ENCODE assay signal across 13 cellular contexts in genomic region chr11:4891996-4892640, GRCh38. TPM values are rescaled to one million over a fixed set of nuclear protein-coding genes. Genes with fewer than 3 reads are reported as not detected.
DNase-seq lines count a peak whose midpoint lies in the region; ATAC-seq and TF ChIP-seq lines count a peak whose summit lies in the region.
"Had no signal": no experiment of that assay in that cellular context is flagged by ENCODE, and none has a peak within 500 bp of the region (broad histone marks: within the 10 kb centered on the region; RNA-seq: fewer than 3 reads in every experiment).

No MANE protein-coding gene starts in this region.

- no peak overlapping the region for H3K4me3 Mint-ChIP-seq in stimulated activated memory B cell treated with anti-CD40 and anti-IgM and Interleukin-4, amounts not matched to agents 10 μg/mL and 1 μg/mL and 100 μg/mL, for 72 hours

- CTCF ChIA-PET in Panc1 (lab: Charles Lee), result no interaction called here

- DNase-seq in GM04503 (ENCODE audit: low read depth) (peak; percentile 88), Panc1 (ENCODE audit: low read depth, low spot score) (peak; percentile 82), epidermal melanocyte (ENCODE audit: insufficient read length, low spot score) (peak; percentile 46), myocyte (ENCODE audit: low read depth) (peak; percentile 86), DMS79 (lab: John Stamatoyannopoulos, UW) (no peak), transverse colon (no peak)
- DNase-seq: activated CD4-positive, alpha-beta T cell treated with anti-CD3 and anti-CD28 coated beads for 4 hours; DND-41; NCI-H187; PC-9 had no signal

- no peaks in the 10 kb centered on the region for H3K36me3 Mint-ChIP-seq in stimulated activated memory B cell treated with anti-CD40 and anti-IgM and Interleukin-4, amounts not matched to agents 10 μg/mL and 1 μg/mL and 100 μg/mL, for 72 hours

- H3K27me3 ChIP-seq in Panc1 (ENCODE audit: control insufficient read depth, insufficient read depth, low read length), result no peaks in the 10 kb centered on the region
- no peaks in the 10 kb centered on the region for H3K27me3 ChIP-seq in transverse colon

- in situ Hi-C loops in Panc1 (cut with HindIII; ENCODE audit: low pct_unique_long_range_greater_than_20kb, low sequenced_read_pairs) (no loop called here), transverse colon (cut with MboI; ENCODE audit: low pct_ligation_motif_present in 1 of 4, low pct_unique_long_range_greater_than_20kb in 1 of 4, low sequenced_read_pairs in 3 of 4) (no loop called here)

- H3K4me3 ChIP-seq in Panc1 (ENCODE audit: low read depth in 2 of 2, low read length in 2 of 2) (no peak overlapping the region), transverse colon (no peak overlapping the region)
- H3K4me3 ChIP-seq: PC-9 had no signal

- H3K27ac Mint-ChIP-seq in stimulated activated memory B cell treated with anti-CD40 and anti-IgM and Interleukin-4, amounts not matched to agents 10 μg/mL and 1 μg/mL and 100 μg/mL, for 72 hours, result no peak overlapping the region

- peaks cover 11% of the 10 kb centered on the region for H3K27me3 Mint-ChIP-seq in stimulated activated memory B cell treated with anti-CD40 and anti-IgM and Interleukin-4, amounts not matched to agents 10 μg/mL and 1 μg/mL and 100 μg/mL, for 72 hours

- H3K36me3 ChIP-seq in Panc1 (ENCODE audit: control insufficient read depth, insufficient read depth, low read length), result no peaks in the 10 kb centered on the region
- no peaks in the 10 kb centered on the region for H3K36me3 ChIP-seq in transverse colon

- no TSS peak for BruUV-seq in Panc1 (replicated peaks; lab: Mats Ljungman, UMichigan)

- no peak for TF ChIP-seq POLR2A in transverse colon (IDR thresholded peaks at IDR 0.05)

- TF ChIP-seq EP300 in transverse colon (IDR thresholded peaks at IDR 0.05; ENCODE audit: low read depth), result no peak

- POLR2A ChIA-PET in Panc1 (lab: Charles Lee), result no interaction called here

- H3K27ac ChIP-seq in Panc1 (ENCODE audit: low read length) (no peak overlapping the region), transverse colon (no peak overlapping the region)
- H3K27ac ChIP-seq: PC-9 had no signal

- TF ChIP-seq CTCF in Panc1 (IDR thresholded peaks at IDR 0.05) (peak; percentile 7; the same call in 1 of the 2 replicates), transverse colon (IDR thresholded peaks at IDR 0.05) (peak in 2 of 5 experiments; percentile 10)

- H3K4me1 Mint-ChIP-seq in stimulated activated memory B cell treated with anti-CD40 and anti-IgM and Interleukin-4, amounts not matched to agents 10 μg/mL and 1 μg/mL and 100 μg/mL, for 72 hours, result no peaks in the 10 kb centered on the region

- ATAC-seq in Panc1 (peak; percentile 91), GM19023 (IDR thresholded peaks at IDR 0.05; ENCODE audit: unreplicated experiment) (no peak)
- no peak for ATAC-seq in stimulated activated memory B cell treated with anti-CD40 and anti-IgM and Interleukin-4, amounts not matched to agents 10 μg/mL and 1 μg/mL and 100 μg/mL, for 72 hours

- intact Hi-C loops in Panc1 (cut with micrococcal nuclease; ENCODE audit: unreplicated experiment) (no loop called here), transverse colon (cut with DNase I; ENCODE audit: low total_unique reads) (no loop called here)

- H3K9me3 ChIP-seq in Panc1 (ENCODE audit: control insufficient read depth, insufficient read depth, low read depth, low read length) (no peaks in the 10 kb centered on the region), transverse colon (no peaks in the 10 kb centered on the region)

- H3K4me1 ChIP-seq in Panc1 (ENCODE audit: control insufficient read depth, insufficient read depth, low read length) (no peaks in the 10 kb centered on the region), transverse colon (no peaks in the 10 kb centered on the region)

- H3K9me3 Mint-ChIP-seq in stimulated activated memory B cell treated with anti-CD40 and anti-IgM and Interleukin-4, amounts not matched to agents 10 μg/mL and 1 μg/mL and 100 μg/mL, for 72 hours, result no peaks in the 10 kb centered on the region

- 82 to 100% methylated on average over 1 of the region's 1 CpG for WGBS in transverse colon (ENCODE audit: low coverage in 1 of 2), 2 donors

RNA-seq across cellular contexts. Expression of gene OR51T1, which starts 10.4 kb away (rescaled TPM):
- total RNA-seq in Panc1 (2021; ENCODE audit: unreplicated experiment) (not detected), myocyte (not detected in 2 replicates), transverse colon (not detected)
- not detected for polyA plus RNA-seq in Panc1 (2012; ENCODE audit: insufficient read length)
- not detected for polyA plus RNA-seq in myocyte (2012)
- total RNA-seq: liver, PC-9 had no signal
- polyA plus RNA-seq: liver had no signal

RNA-seq across cellular contexts. Expression of gene OR51A7, which starts 11.5 kb away (rescaled TPM):
- total RNA-seq in Panc1 (2021; ENCODE audit: unreplicated experiment), result not detected
- polyA plus RNA-seq in Panc1 (2012; ENCODE audit: insufficient read length), result not detected
- total RNA-seq in myocyte, result not detected in 2 replicates
- polyA plus RNA-seq in myocyte (2012), result not detected
- total RNA-seq in transverse colon, result not detected
- total RNA-seq: liver, PC-9 had no signal
- polyA plus RNA-seq: liver had no signal

RNA-seq across cellular contexts. Expression of gene OR51G2, which starts 27.0 kb away (rescaled TPM):
- total RNA-seq in Panc1 (2021; ENCODE audit: unreplicated experiment) (not detected), myocyte (not detected in 2 replicates), transverse colon (not detected)
- polyA plus RNA-seq in Panc1 (2012; ENCODE audit: insufficient read length), result not detected
- not detected for polyA plus RNA-seq in myocyte (2012)
- total RNA-seq: liver, PC-9 had no signal
- polyA plus RNA-seq: liver had no signal

RNA-seq across cellular contexts. Expression of gene OR51G1, which starts 32.0 kb away (rescaled TPM):
- not detected for total RNA-seq in Panc1 (2021; ENCODE audit: unreplicated experiment)
- not detected for polyA plus RNA-seq in Panc1 (2012; ENCODE audit: insufficient read length)
- not detected in 2 replicates for total RNA-seq in myocyte
- not detected for polyA plus RNA-seq in myocyte (2012)
- not detected for total RNA-seq in transverse colon
- total RNA-seq: liver, PC-9 had no signal
- polyA plus RNA-seq: liver had no signal

RNA-seq across cellular contexts. Expression of gene OR51S1, which starts 43.1 kb away (rescaled TPM):
- not detected for total RNA-seq in Panc1 (2021; ENCODE audit: unreplicated experiment)
- not detected for polyA plus RNA-seq in Panc1 (2012; ENCODE audit: insufficient read length)
- not detected in 2 replicates for total RNA-seq in myocyte
- not detected for polyA plus RNA-seq in myocyte (2012)
- total RNA-seq in transverse colon, result not detected
- total RNA-seq: liver, PC-9 had no signal
- polyA plus RNA-seq: liver had no signal

Comparison
In these comparisons a context has a peak if more than half of its experiments do, and no peak if none do; other contexts are left out.
1. DNase-seq: peak in GM04503 (single experiment), Panc1 (single experiment), epidermal melanocyte (single experiment) and myocyte (single experiment); none in DMS79 (single experiment) and transverse colon (single experiment).